ENCODE assay signal across 10 cellular contexts in the genomic region with DNA sequence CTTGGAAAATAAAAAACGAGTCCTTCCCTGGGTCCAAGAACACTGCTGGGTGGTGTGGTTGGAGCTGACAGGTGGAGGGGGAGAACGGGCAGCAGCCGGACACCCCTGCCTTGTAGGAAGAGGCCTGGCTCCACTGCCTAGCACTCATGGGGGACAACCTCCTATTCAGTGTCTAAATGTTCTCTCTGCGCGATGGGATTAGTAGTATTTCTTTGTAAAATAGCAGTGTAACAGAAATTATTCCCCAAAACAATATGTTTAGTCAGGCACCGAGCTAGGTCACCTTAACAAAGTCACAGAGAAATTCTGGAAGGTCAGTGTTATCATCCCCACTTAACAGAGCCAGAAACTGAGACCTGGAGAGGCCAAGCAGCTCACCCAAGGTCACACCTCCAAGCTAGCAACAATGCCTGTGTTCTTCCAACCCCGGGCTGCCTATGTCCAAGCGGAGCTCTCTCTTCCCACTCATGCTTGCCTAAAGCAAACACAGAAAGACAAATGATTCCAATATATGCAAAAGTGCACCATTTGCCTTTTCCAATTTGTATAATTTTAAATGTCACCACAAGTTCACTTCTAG.
A peak's percentile ranks its signal among the peaks of the same experiment; 100 is the strongest.
DNase-seq lines count a peak whose midpoint lies in the region; ATAC-seq, FAIRE-seq and TF ChIP-seq lines count a peak whose summit lies in the region.
"Had no signal": no experiment of that assay in that cellular context is flagged by ENCODE, and none has a peak within 500 bp of the region (broad histone marks: within the 10 kb centered on the region; RNA-seq: fewer than 3 reads in every experiment).

No MANE protein-coding gene starts in this region.

- H3K4me1 ChIP-seq in K562 (replicated peaks in 1 of 2; ENCODE audit: control insufficient read depth in 2 of 2, insufficient read depth in 2 of 2, low read length in 2 of 2) (no peaks in the 10 kb centered on the region; a peak in 1 of 5 replicates), mesenchymal stem cell (ENCODE audit: control insufficient read depth, insufficient read depth, low read depth, low read length) (peaks cover 5% of the 10 kb centered on the region), SJCRH30 (no peaks in the 10 kb centered on the region)
- H3K4me1 ChIP-seq: Peyer's patch had no signal

- H3K9me3 ChIP-seq in K562 (replicated peaks; ENCODE audit: control insufficient read depth, insufficient read depth, low read depth, low read length): no peaks in the 10 kb centered on the region
- H3K9me3 ChIP-seq in mesenchymal stem cell (ENCODE audit: control insufficient read depth, low read length): no peaks in the 10 kb centered on the region
- no peaks in the 10 kb centered on the region for H3K9me3 ChIP-seq in SJCRH30 (replicated peaks)
- H3K9me3 ChIP-seq: Peyer's patch had no signal

- POLR2A ChIA-PET in K562 (lab: Yijun Ruan, JAX): interaction anchor here (0.6 to 1.1 kb wide), 2 partner anchors 11 to 105 kb away, joined by 3 read pairs; no protein-coding TSS in a partner anchor

- H2BK5ac ChIP-seq in mesenchymal stem cell (ENCODE audit: low read depth, low read length, poor library complexity, severe bottlenecking): no peak overlapping the region

- no peak for TF ChIP-seq EP300 in K562 (IDR thresholded peaks at IDR 0.05; ENCODE audit: low read length)

- no peak overlapping the region for H3K27ac Mint-ChIP-seq in activated T-helper 2 cell treated with anti-CD3 and anti-CD28 coated beads, Interferon-gamma antibody, Interleukin-2, Interleukin-4, amounts not matched to agents 10 μg/mL and 5 μg/mL and 100 μg/mL, durations not matched to agents 14 hours and 24 hours and 36 hours
- H3K27ac Mint-ChIP-seq: T-helper 1 cell treated with Interleukin-12 subunit alpha and Interleukin-12 subunit beta and Interleukin-4 antibody, amounts not matched to agents 30 μg/mL and 1 μg/mL, for 36 hours had no signal

- H3K4me1 Mint-ChIP-seq in activated T-helper 2 cell treated with anti-CD3 and anti-CD28 coated beads, Interferon-gamma antibody, Interleukin-2, Interleukin-4, amounts not matched to agents 10 μg/mL and 5 μg/mL and 100 μg/mL, durations not matched to agents 14 hours and 24 hours and 36 hours (ENCODE audit: low read depth): no peaks in the 10 kb centered on the region

- H3K27ac ChIP-seq in K562 (ENCODE audit: extremely low read depth, low read depth, low read length) (no peak overlapping the region), mesenchymal stem cell (ENCODE audit: low read length, poor library complexity, severe bottlenecking) (no peak overlapping the region), SJCRH30 (no peak overlapping the region)
- H3K27ac ChIP-seq: Peyer's patch had no signal

- H3K18ac ChIP-seq in mesenchymal stem cell (ENCODE audit: low read depth in 1 of 2, low read length in 2 of 2): no peak overlapping the region

- TF ChIP-seq CTCF in K562 (IDR thresholded peaks at IDR 0.05 in 2 of 3, conservative IDR thresholded peaks at IDR 0.05 in 1 of 3; ENCODE audit: insufficient read depth in 2 of 3, low read depth in 1 of 3, low read length in 3 of 3): no peak

- no peaks in the 10 kb centered on the region for H3K36me3 Mint-ChIP-seq in activated T-helper 2 cell treated with anti-CD3 and anti-CD28 coated beads, Interferon-gamma antibody, Interleukin-2, Interleukin-4, amounts not matched to agents 10 μg/mL and 5 μg/mL and 100 μg/mL, durations not matched to agents 14 hours and 24 hours and 36 hours (ENCODE audit: low read depth)

- no peak overlapping the region for H4K8ac ChIP-seq in mesenchymal stem cell (ENCODE audit: low read length)

- no peak overlapping the region for H3K14ac ChIP-seq in mesenchymal stem cell (ENCODE audit: low read length in 2 of 2)

- H3K4ac ChIP-seq in mesenchymal stem cell (ENCODE audit: low read depth in 1 of 2, low read length in 2 of 2): no peak overlapping the region

- no peaks in the 10 kb centered on the region for H3K36me3 ChIP-seq in K562 (ENCODE audit: control insufficient read depth, insufficient read depth, low read length)
- no peaks in the 10 kb centered on the region for H3K36me3 ChIP-seq in mesenchymal stem cell (ENCODE audit: control insufficient read depth in 1 of 2, insufficient read depth in 2 of 2, low read depth in 1 of 2, low read length in 2 of 2)
- H3K36me3 ChIP-seq in SJCRH30: no peaks in the 10 kb centered on the region
- H3K36me3 ChIP-seq: Peyer's patch had no signal

- peaks cover 7% of the 10 kb centered on the region; the same call in 1 of the 2 replicates for H4K20me1 ChIP-seq in K562 (replicated peaks; ENCODE audit: control insufficient read depth, insufficient read depth, low read length)

- no peaks in the 10 kb centered on the region for H3K79me2 ChIP-seq in K562 (ENCODE audit: control insufficient read depth, insufficient read depth, low read length)

- no peak for TF ChIP-seq RAD21 in K562 (CRISPR knock-in tag; conservative IDR thresholded peaks at IDR 0.05 in 1 of 2, IDR thresholded peaks at IDR 0.05 in 1 of 2)

- H2BK120ac ChIP-seq in mesenchymal stem cell (ENCODE audit: low read depth, low read length): no peak overlapping the region

- no peak overlapping the region for H3K4me2 ChIP-seq in K562 (ENCODE audit: insufficient read depth, low read length)
- no peak overlapping the region for H3K4me2 ChIP-seq in mesenchymal stem cell (ENCODE audit: low read length, poor library complexity, severe bottlenecking)

- BruUV-seq in K562 (replicated peaks; lab: Mats Ljungman, UMichigan): no TSS peak

- H2AK5ac ChIP-seq in mesenchymal stem cell (ENCODE audit: low read length, severe bottlenecking): no peak overlapping the region

- H3K4me3 Mint-ChIP-seq in activated T-helper 2 cell treated with anti-CD3 and anti-CD28 coated beads, Interferon-gamma antibody, Interleukin-2, Interleukin-4, amounts not matched to agents 10 μg/mL and 5 μg/mL and 100 μg/mL, durations not matched to agents 14 hours and 24 hours and 36 hours (ENCODE audit: low read depth): no peak overlapping the region
- H3K4me3 Mint-ChIP-seq: T-helper 1 cell treated with Interleukin-12 subunit alpha and Interleukin-12 subunit beta and Interleukin-4 antibody, amounts not matched to agents 30 μg/mL and 1 μg/mL, for 36 hours had no signal

- H3K27me3 ChIP-seq in K562 (ENCODE audit: control insufficient read depth in 2 of 2, insufficient read depth in 2 of 2, low read length in 2 of 2) (peaks cover 32 to 51% of the 10 kb centered on the region in 2 experiments), mesenchymal stem cell (ENCODE audit: control insufficient read depth in 1 of 2, insufficient read depth in 1 of 2, low read length in 2 of 2) (no peaks in the 10 kb centered on the region), SJCRH30 (0 out of 2 replicates have a peak, but pooled peaks cover 2% of the 10 kb centered on the region)
- H3K27me3 ChIP-seq: Peyer's patch had no signal

- FAIRE-seq in K562 (lab: Jason Lieb, UNC): no peak

- CTCF ChIA-PET in K562 (lab: Yijun Ruan, JAX; ENCODE audit: low intra/inter-chr PET ratio): interaction anchor here (0.8 to 1.7 kb wide), 5 partner anchors 14 to 281 kb away, joined by 3 to 15 read pairs (median 3); no protein-coding TSS in a partner anchor

- H3K4me3 ChIP-seq in K562 (no peak overlapping the region), mesenchymal stem cell (ENCODE audit: insufficient read depth in 1 of 2, low read depth in 1 of 2, low read length in 2 of 2) (no peak overlapping the region), SJCRH30 (no peak overlapping the region)
- H3K4me3 ChIP-seq: Peyer's patch had no signal

- no peak overlapping the region for H3K9ac ChIP-seq in K562 (ENCODE audit: insufficient read depth in 1 of 2, low read depth in 2 of 2, low read length in 2 of 2)
- no peak overlapping the region for H3K9ac ChIP-seq in mesenchymal stem cell (ENCODE audit: low read length)

- H3K23ac ChIP-seq in mesenchymal stem cell (ENCODE audit: low read length in 2 of 2): no peak overlapping the region

- TF ChIP-seq POLR2A in K562 (conservative IDR thresholded peaks at IDR 0.05): no peak

- H2AFZ ChIP-seq in K562 (ENCODE audit: low read depth, low read length) (no peak overlapping the region), mesenchymal stem cell (ENCODE audit: low read depth, low read length) (no peak overlapping the region)

- DNase-seq in NCI-H146 treated with DMSO at 0.1 percent for 48 hours (lab: John Stamatoyannopoulos, UW; ENCODE audit: unreplicated experiment) (peak; percentile 37), K562 (ENCODE audit: extremely low read depth in 1 of 4, low spot score in 3 of 4) (no peak), mesenchymal stem cell (no peak), ureter (ENCODE audit: low spot score) (no peak), NCI-H1694 (lab: John Stamatoyannopoulos, UW) (no peak), SJCRH30 (no peak)
- no peak for DNase-seq in activated T-helper 2 cell treated with anti-CD3 and anti-CD28 coated beads, Interferon-gamma antibody, Interleukin-2, Interleukin-4, amounts not matched to agents 10 μg/mL and 5 μg/mL and 100 μg/mL, durations not matched to agents 14 hours and 24 hours and 36 hours (ENCODE audit: low spot score)

- no peak overlapping the region for H2BK12ac ChIP-seq in mesenchymal stem cell (ENCODE audit: low read length in 2 of 2)

- H3K79me1 ChIP-seq in mesenchymal stem cell (replicated peaks; ENCODE audit: low read length, poor library complexity, severe bottlenecking): no peaks in the 10 kb centered on the region

- no peak overlapping the region for H2BK15ac ChIP-seq in mesenchymal stem cell (ENCODE audit: low read depth, poor library complexity, severe bottlenecking)

- 8% methylated on average over 8 of the region's 8 CpGs for WGBS in K562 (ENCODE audit: insufficient coverage, low coverage, missing lambda C conversion rate)
- WGBS in mesenchymal stem cell: 88% methylated on average over 6 of the region's 8 CpGs

- no peaks in the 10 kb centered on the region for H3K9me3 Mint-ChIP-seq in activated T-helper 2 cell treated with anti-CD3 and anti-CD28 coated beads, Interferon-gamma antibody, Interleukin-2, Interleukin-4, amounts not matched to agents 10 μg/mL and 5 μg/mL and 100 μg/mL, durations not matched to agents 14 hours and 24 hours and 36 hours
- H3K9me3 Mint-ChIP-seq: T-helper 1 cell treated with Interleukin-12 subunit alpha and Interleukin-12 subunit beta and Interleukin-4 antibody, amounts not matched to agents 30 μg/mL and 1 μg/mL, for 36 hours had no signal

- H3K9me1 ChIP-seq in K562 (ENCODE audit: control insufficient read depth, insufficient read depth, low read length): no peaks in the 10 kb centered on the region

- intact Hi-C loops in K562 (cut with micrococcal nuclease): loop anchor here (1.0 to 5.0 kb wide), 3 partner anchors 73 to 409 kb away; no protein-coding TSS in a partner anchor
- intact Hi-C loops in activated T-helper 2 cell treated with anti-CD3 and anti-CD28 coated beads, Interferon-gamma antibody, Interleukin-2, Interleukin-4, amounts not matched to agents 10 μg/mL and 5 μg/mL and 100 μg/mL, durations not matched to agents 14 hours and 24 hours and 36 hours (cut with micrococcal nuclease): no loop called here

- in situ Hi-C loops in K562 (cut with MboI): loop anchor here (25.0 kb wide), 2 partner anchors 279 to 404 kb away; no protein-coding TSS in a partner anchor

- ATAC-seq in GM18502 (IDR thresholded peaks at IDR 0.05; ENCODE audit: poor library complexity, unreplicated experiment) (peak; percentile 16), K562 (no peak)

- H4K91ac ChIP-seq in mesenchymal stem cell (ENCODE audit: low read length): peak overlapping the region; percentile 28

- no peaks in the 10 kb centered on the region for H3K27me3 Mint-ChIP-seq in activated T-helper 2 cell treated with anti-CD3 and anti-CD28 coated beads, Interferon-gamma antibody, Interleukin-2, Interleukin-4, amounts not matched to agents 10 μg/mL and 5 μg/mL and 100 μg/mL, durations not matched to agents 14 hours and 24 hours and 36 hours (ENCODE audit: low read depth)
